ENCODE assay signal across 19 cellular contexts in the genomic region with DNA sequence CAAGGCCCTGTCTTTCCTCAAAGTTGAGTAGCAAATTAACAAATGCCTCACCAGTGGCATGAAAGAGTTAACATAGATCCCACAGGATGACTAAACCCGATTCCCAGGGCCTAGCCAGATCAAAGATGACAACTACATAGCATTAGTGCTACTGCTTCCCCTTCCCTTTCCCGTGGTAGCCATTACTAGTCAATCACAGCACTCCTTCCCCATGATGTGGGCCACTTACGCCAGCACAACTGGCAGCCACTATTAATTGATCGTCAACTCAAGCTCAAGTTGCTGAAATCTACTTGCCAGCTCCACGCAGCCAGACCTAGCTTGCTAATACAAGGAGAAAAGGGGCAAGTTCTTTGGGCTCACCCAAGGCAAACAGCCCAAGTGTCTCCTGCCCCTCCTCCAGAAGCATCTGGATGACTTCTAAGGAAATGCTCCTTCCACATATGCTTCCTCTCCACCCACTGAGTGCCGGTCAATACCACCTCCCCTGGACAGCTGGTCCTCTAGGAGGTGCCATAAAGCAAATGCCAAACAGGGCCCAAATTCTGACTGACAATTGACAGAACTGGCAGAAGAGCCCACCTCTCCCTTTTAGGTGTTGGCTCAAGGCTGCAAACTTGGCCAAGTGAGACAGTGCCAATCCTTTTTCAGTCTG.
DNase-seq lines count a peak whose midpoint lies in the region; ATAC-seq and TF ChIP-seq lines count a peak whose summit lies in the region.
"Had no signal": no experiment of that assay in that cellular context is flagged by ENCODE, and none has a peak within 500 bp of the region (broad histone marks: within the 10 kb centered on the region; RNA-seq: fewer than 3 reads in every experiment).

No MANE protein-coding gene starts in this region.

- DNase-seq in ELR (ENCODE audit: low read depth) = peak; percentile 65
- DNase-seq in RKO (ENCODE audit: low spot score) = peak; percentile 34
- no peak for DNase-seq in endothelial cell (ENCODE audit: low spot score)
- no peak for DNase-seq in neural progenitor cell (ENCODE audit: low spot score)
- DNase-seq in effector memory CD8-positive, alpha-beta T cell = no peak
- DNase-seq in BE2C = no peak
- DNase-seq: DND-41, Karpas-422, MM.1S, NCI-H1092 treated with DMSO at 0.1 percent for 48 hours, NCI-H1694, NCI-H2107, NCI-H2227 treated with DMSO at 0.1 percent for 48 hours, NCI-H524, SHP77 treated with DMSO at 0.1 percent for 48 hours had no signal

- peak overlapping the region; percentile 97 for H3K27ac Mint-ChIP-seq in endothelial cell (ENCODE audit: unreplicated experiment)
- peak overlapping the region; percentile 28 for H3K27ac Mint-ChIP-seq in neural progenitor cell
- H3K27ac Mint-ChIP-seq in effector memory CD8-positive, alpha-beta T cell = no peak overlapping the region

- H3K4me3 ChIP-seq in neural progenitor cell = no peak overlapping the region
- no peak overlapping the region for H3K4me3 ChIP-seq in BE2C (ENCODE audit: low read depth, low read length)
- H3K4me3 ChIP-seq: A549 had no signal

- no peaks in the 10 kb centered on the region for H4K20me1 ChIP-seq in neural progenitor cell (ENCODE audit: low read depth)

- TF ChIP-seq CTCF in endothelial cell (IDR thresholded peaks at IDR 0.05; ENCODE audit: unreplicated experiment) (no peak), neural progenitor cell (IDR thresholded peaks at IDR 0.05) (no peak), BE2C (IDR thresholded peaks at IDR 0.05; ENCODE audit: low read depth, low read length) (no peak)

- H3K27me3 Mint-ChIP-seq in endothelial cell (ENCODE audit: unreplicated experiment) (peaks cover 7% of the 10 kb centered on the region), neural progenitor cell (ENCODE audit: insufficient read depth, low read depth) (peaks cover 3% of the 10 kb centered on the region)
- no peaks in the 10 kb centered on the region for H3K27me3 Mint-ChIP-seq in effector memory CD8-positive, alpha-beta T cell

- no peak overlapping the region for H3K27ac ChIP-seq in neural progenitor cell
- H3K27ac ChIP-seq: A549 had no signal

- H3K9me3 ChIP-seq in neural progenitor cell (ENCODE audit: low read depth) (no peaks in the 10 kb centered on the region), BE2C (no peaks in the 10 kb centered on the region)
- H3K9me3 ChIP-seq: A549 had no signal

- no peak overlapping the region for H2AFZ ChIP-seq in neural progenitor cell (replicated peaks)

- H3K4me1 ChIP-seq in neural progenitor cell = no peaks in the 10 kb centered on the region
- H3K4me1 ChIP-seq in BE2C = no peaks in the 10 kb centered on the region

- H3K4me3 Mint-ChIP-seq in endothelial cell (ENCODE audit: unreplicated experiment) (peak overlapping the region; percentile 63), neural progenitor cell (no peak overlapping the region)
- H3K4me3 Mint-ChIP-seq in effector memory CD8-positive, alpha-beta T cell = no peak overlapping the region

- peaks cover 47% of the 10 kb centered on the region for H3K4me1 Mint-ChIP-seq in endothelial cell (ENCODE audit: unreplicated experiment)
- peaks cover 20% of the 10 kb centered on the region for H3K4me1 Mint-ChIP-seq in neural progenitor cell
- no peaks in the 10 kb centered on the region for H3K4me1 Mint-ChIP-seq in effector memory CD8-positive, alpha-beta T cell (ENCODE audit: low read depth in 2 of 2)

- no peak overlapping the region for H3K9ac ChIP-seq in neural progenitor cell

- H3K4me2 ChIP-seq in neural progenitor cell = no peak overlapping the region
- H3K4me2 ChIP-seq: A549 had no signal

- no peak for ATAC-seq in effector memory CD8-positive, alpha-beta T cell (replicated peaks)
- ATAC-seq in HG02973 (IDR thresholded peaks at IDR 0.05; ENCODE audit: unreplicated experiment) (no peak), GM18861 (IDR thresholded peaks at IDR 0.05; ENCODE audit: unreplicated experiment) (no peak)
- ATAC-seq: A549, Panc1 had no signal

- H3K36me3 Mint-ChIP-seq in endothelial cell (ENCODE audit: low read depth, unreplicated experiment) (peaks cover 44% of the 10 kb centered on the region), neural progenitor cell (peaks cover 66% of the 10 kb centered on the region)
- H3K36me3 Mint-ChIP-seq in effector memory CD8-positive, alpha-beta T cell (ENCODE audit: insufficient read depth) = no peaks in the 10 kb centered on the region

- H3K36me3 ChIP-seq in neural progenitor cell (no peaks in the 10 kb centered on the region), BE2C (no peaks in the 10 kb centered on the region)

- no peaks in the 10 kb centered on the region for H3K79me2 ChIP-seq in neural progenitor cell (ENCODE audit: low read depth)

- no peaks in the 10 kb centered on the region for H3K27me3 ChIP-seq in neural progenitor cell
- no peaks in the 10 kb centered on the region for H3K27me3 ChIP-seq in BE2C

- H3K9me3 Mint-ChIP-seq in endothelial cell (ENCODE audit: unreplicated experiment) = no peaks in the 10 kb centered on the region
- peaks cover 2% of the 10 kb centered on the region for H3K9me3 Mint-ChIP-seq in neural progenitor cell
- no peaks in the 10 kb centered on the region for H3K9me3 Mint-ChIP-seq in effector memory CD8-positive, alpha-beta T cell

- H3F3A ChIP-seq in neural progenitor cell (ENCODE audit: low read depth) = no peaks in the 10 kb centered on the region

Comparison
In these comparisons a context has a peak if more than half of its experiments do, and no peak if none do; other contexts are left out.
1. DNase-seq: peak in ELR (single experiment) and RKO (single experiment); none in endothelial cell (single experiment), neural progenitor cell (single experiment), effector memory CD8-positive, alpha-beta T cell (0 of 3) and BE2C (single experiment).
2. H3K27ac Mint-ChIP-seq: peak in endothelial cell (single experiment) and neural progenitor cell (single experiment); none in effector memory CD8-positive, alpha-beta T cell (0 of 2).